8 cellular contexts compared by ENCODE assay signal in genomic region chr13:110706570-110707378, GRCh38. TPM values are rescaled to one million over a fixed set of nuclear protein-coding genes. Genes with fewer than 3 reads are reported as not detected.
A peak's percentile ranks its signal among the peaks of the same experiment; 100 is the strongest.
DNase-seq lines count a peak whose midpoint lies in the region; ATAC-seq and TF ChIP-seq lines count a peak whose summit lies in the region.

No MANE protein-coding gene starts in this region.

- H3K9me3 ChIP-seq in SK-N-MC (ENCODE audit: low read depth, low read length) = no peaks in the 10 kb centered on the region

- no peaks in the 10 kb centered on the region for H3K9me3 Mint-ChIP-seq in activated naive CD4-positive, alpha-beta T cell treated with anti-CD3 and anti-CD28 coated beads, Interleukin-2, amount 50 U/mL, for 24 hours
- H3K9me3 Mint-ChIP-seq in glutamatergic neuron (ENCODE audit: unreplicated experiment) = peaks cover 15% of the 10 kb centered on the region
- H3K9me3 Mint-ChIP-seq in stimulated activated naive CD8-positive, alpha-beta T cell treated with anti-CD3 and anti-CD28 coated beads, Interleukin-15, amount 100 ng/mL, for 72 hours = no peaks in the 10 kb centered on the region

- peaks cover 40% of the 10 kb centered on the region for H3K4me1 Mint-ChIP-seq in activated naive CD4-positive, alpha-beta T cell treated with anti-CD3 and anti-CD28 coated beads, Interleukin-2, amount 50 U/mL, for 24 hours
- peaks cover 27% of the 10 kb centered on the region for H3K4me1 Mint-ChIP-seq in glutamatergic neuron (ENCODE audit: low read depth, unreplicated experiment)
- H3K4me1 Mint-ChIP-seq in stimulated activated naive CD8-positive, alpha-beta T cell treated with anti-CD3 and anti-CD28 coated beads, Interleukin-15, amount 100 ng/mL, for 72 hours = peaks cover 42% of the 10 kb centered on the region

- H3K27ac Mint-ChIP-seq in activated naive CD4-positive, alpha-beta T cell treated with anti-CD3 and anti-CD28 coated beads, Interleukin-2, amount 50 U/mL, for 24 hours = peak overlapping the region; percentile 42
- H3K27ac Mint-ChIP-seq in glutamatergic neuron (ENCODE audit: unreplicated experiment) = peak overlapping the region; percentile 64
- no peak overlapping the region for H3K27ac Mint-ChIP-seq in stimulated activated naive CD8-positive, alpha-beta T cell treated with anti-CD3 and anti-CD28 coated beads, Interleukin-15, amount 100 ng/mL, for 72 hours

- peak overlapping the region; percentile 85 for H3K4me3 ChIP-seq in SK-N-MC

- no peaks in the 10 kb centered on the region for H3K27me3 Mint-ChIP-seq in activated naive CD4-positive, alpha-beta T cell treated with anti-CD3 and anti-CD28 coated beads, Interleukin-2, amount 50 U/mL, for 24 hours
- H3K27me3 Mint-ChIP-seq in glutamatergic neuron (ENCODE audit: unreplicated experiment) = peaks cover 7% of the 10 kb centered on the region
- no peaks in the 10 kb centered on the region for H3K27me3 Mint-ChIP-seq in stimulated activated naive CD8-positive, alpha-beta T cell treated with anti-CD3 and anti-CD28 coated beads, Interleukin-15, amount 100 ng/mL, for 72 hours

- no peak for DNase-seq in activated naive CD4-positive, alpha-beta T cell treated with anti-CD3 and anti-CD28 coated beads, Interleukin-2, amount 50 U/mL, for 16 hours
- DNase-seq in SK-N-MC (ENCODE audit: low read depth, low spot score) = no peak
- no peak for DNase-seq in glutamatergic neuron
- no peak for DNase-seq in stimulated activated naive CD8-positive, alpha-beta T cell treated with anti-CD3 and anti-CD28 coated beads, Interleukin-15, amount 100 ng/mL, for 72 hours
- DNase-seq in SHP77 treated with DMSO at 0.1 percent for 48 hours (lab: John Stamatoyannopoulos, UW) = no peak
- DNase-seq in activated CD4-positive, CD25-positive, alpha-beta regulatory T cell treated with anti-CD3 and anti-CD28 coated beads, Interleukin-2, amount 50 U/mL, for 72 hours = no peak
- no peak for DNase-seq in EL

- no peak for ATAC-seq in stimulated activated naive CD8-positive, alpha-beta T cell treated with anti-CD3 and anti-CD28 coated beads, Interleukin-15, amount 100 ng/mL, for 72 hours

- no peak for TF ChIP-seq CTCF in glutamatergic neuron (IDR thresholded peaks at IDR 0.05; ENCODE audit: partially characterized antibody, unreplicated experiment)

- H3K27ac ChIP-seq in SK-N-MC = no peak overlapping the region

- H3K9ac ChIP-seq in SK-N-MC (ENCODE audit: insufficient read length) = no peak overlapping the region

- H3K4me3 Mint-ChIP-seq in activated naive CD4-positive, alpha-beta T cell treated with anti-CD3 and anti-CD28 coated beads, Interleukin-2, amount 50 U/mL, for 24 hours = peak overlapping the region; percentile 77
- peak overlapping the region; percentile 80 for H3K4me3 Mint-ChIP-seq in glutamatergic neuron (ENCODE audit: unreplicated experiment)
- H3K4me3 Mint-ChIP-seq in stimulated activated naive CD8-positive, alpha-beta T cell treated with anti-CD3 and anti-CD28 coated beads, Interleukin-15, amount 100 ng/mL, for 72 hours = peak overlapping the region; percentile 89 to 93

- peaks cover 6% of the 10 kb centered on the region for H3K36me3 Mint-ChIP-seq in activated naive CD4-positive, alpha-beta T cell treated with anti-CD3 and anti-CD28 coated beads, Interleukin-2, amount 50 U/mL, for 24 hours
- H3K36me3 Mint-ChIP-seq in glutamatergic neuron (ENCODE audit: unreplicated experiment) = no peaks in the 10 kb centered on the region

- H3K36me3 ChIP-seq in SK-N-MC (ENCODE audit: insufficient read depth, low read length) = peaks cover 8% of the 10 kb centered on the region; the same call in 1 of the 2 replicates

RNA-seq across cellular contexts. Expression of gene CARS2, which starts 0.9 kb away (rescaled TPM):
- total RNA-seq in glutamatergic neuron (ENCODE audit: unreplicated experiment) = 102 TPM

RNA-seq across cellular contexts. Expression of gene ING1, which starts 6.7 kb away (rescaled TPM):
- total RNA-seq in glutamatergic neuron (ENCODE audit: unreplicated experiment) = 19.1 TPM

Comparison
In these comparisons a context has a peak if more than half of its experiments do, and no peak if none do; other contexts are left out.
1. H3K27ac Mint-ChIP-seq: peak in activated naive CD4-positive, alpha-beta T cell treated with anti-CD3 and anti-CD28 coated beads, Interleukin-2, amount 50 U/mL, for 24 hours (single experiment) and glutamatergic neuron (single experiment); none in stimulated activated naive CD8-positive, alpha-beta T cell treated with anti-CD3 and anti-CD28 coated beads, Interleukin-15, amount 100 ng/mL, for 72 hours (0 of 2).
2. Peak in every context shown above with its lines, with median percentiles within 50 percentile points of each other: H3K4me3 Mint-ChIP-seq.